Comparison of ENCODE assay signal across 15 cellular contexts in genomic region chr6:49980898-49981297, GRCh38. TPM values are rescaled to one million over a fixed set of nuclear protein-coding genes. Genes with fewer than 3 reads are reported as not detected.
DNase-seq lines count a peak whose midpoint lies in the region; ATAC-seq, FAIRE-seq and TF ChIP-seq lines count a peak whose summit lies in the region.
"Had no signal": no experiment of that assay in that cellular context is flagged by ENCODE, and none has a peak within 500 bp of the region (broad histone marks: within the 10 kb centered on the region; RNA-seq: fewer than 3 reads in every experiment).

No MANE protein-coding gene starts in this region.

- H4K20me1 ChIP-seq in OCI-LY7 (ENCODE audit: insufficient read depth, low read length): no peaks in the 10 kb centered on the region

- ATAC-seq in GM18498 (IDR thresholded peaks at IDR 0.05; ENCODE audit: unreplicated experiment): peak; percentile 50
- ATAC-seq in GM21528 (IDR thresholded peaks at IDR 0.05; ENCODE audit: low FRiP score, unreplicated experiment): peak; percentile 48
- peak; percentile 69 for ATAC-seq in HG03442 (IDR thresholded peaks at IDR 0.05; ENCODE audit: unreplicated experiment)
- no peak for ATAC-seq in pancreas
- ATAC-seq in T-cell (replicated peaks in 1 of 4): no peak
- ATAC-seq: gastrocnemius medialis had no signal

- H3K9me2 ChIP-seq in OCI-LY7 (ENCODE audit: insufficient read depth, low read length): no peaks in the 10 kb centered on the region

- H3K27me3 ChIP-seq in pancreas: peaks cover 0 to 13% (median 6%) of the 10 kb centered on the region in 4 donors
- H3K27me3 ChIP-seq: gastrocnemius medialis, vagina had no signal

- DNase-seq in epithelial cell of esophagus (ENCODE audit: low read depth) (peak; percentile 43), pancreas (no peak), T-cell (no peak), midbrain (lab: John Stamatoyannopoulos, UW) (no peak), OCI-LY7 (ENCODE audit: low spot score) (no peak)
- DNase-seq: activated T-cell treated with anti-CD3 and anti-CD28 coated beads, Interleukin-2, amount 50 U/mL, for 48 hours; gastrocnemius medialis; NCI-H524; retina had no signal

- H3K9me3 Mint-ChIP-seq in T-cell: peaks cover 0 to 11% (median 6%) of the 10 kb centered on the region in 3 donors

- no peak overlapping the region for H3K27ac Mint-ChIP-seq in T-cell
- H3K27ac Mint-ChIP-seq: memory B cell had no signal

- H3K27ac ChIP-seq in pancreas: no peak overlapping the region
- no peak overlapping the region for H3K27ac ChIP-seq in OCI-LY7 (ENCODE audit: low read depth, low read length, poor library complexity, severe bottlenecking)
- H3K27ac ChIP-seq: gastrocnemius medialis, vagina had no signal

- peaks cover 0 to 5% (median 4%) of the 10 kb centered on the region in 3 donors for H3K4me1 Mint-ChIP-seq in T-cell
- H3K4me1 Mint-ChIP-seq: memory B cell had no signal

- H3K27me3 Mint-ChIP-seq in T-cell: no peaks in the 10 kb centered on the region
- H3K27me3 Mint-ChIP-seq: memory B cell had no signal

- H3K4me2 ChIP-seq in OCI-LY7 (ENCODE audit: low read length): no peak overlapping the region

- POLR2A ChIA-PET in T-cell (lab: Charles Lee): no interaction called here
- POLR2A ChIA-PET in OCI-LY7 (lab: Charles Lee): interaction anchor here (0.7 kb wide), 1 partner anchor 15 kb away, joined by 3 read pairs; no protein-coding TSS in a partner anchor

- intact Hi-C loops in pancreas (cut with DNase I) (no loop called here), OCI-LY7 (cut with micrococcal nuclease; ENCODE audit: unreplicated experiment) (no loop called here)

- H3K4me3 Mint-ChIP-seq in T-cell: no peak overlapping the region
- H3K4me3 Mint-ChIP-seq: memory B cell had no signal

- no peak for FAIRE-seq in pancreas (lab: Jason Lieb, UNC)

- H3K4me3 ChIP-seq in epithelial cell of esophagus (ENCODE audit: low read length): no peak overlapping the region
- H3K4me3 ChIP-seq in pancreas: no peak overlapping the region
- H3K4me3 ChIP-seq in OCI-LY7 (ENCODE audit: low read depth, low read length, poor library complexity, severe bottlenecking): no peak overlapping the region
- H3K4me3 ChIP-seq: gastrocnemius medialis, vagina had no signal

- H3K36me3 ChIP-seq in pancreas (no peaks in the 10 kb centered on the region), OCI-LY7 (ENCODE audit: insufficient read depth, low read length) (no peaks in the 10 kb centered on the region)
- H3K36me3 ChIP-seq: gastrocnemius medialis, vagina had no signal

- no peaks in the 10 kb centered on the region for H3K79me2 ChIP-seq in OCI-LY7 (ENCODE audit: insufficient read depth, low read depth, low read length)

- no peaks in the 10 kb centered on the region for H3K36me3 Mint-ChIP-seq in T-cell
- H3K36me3 Mint-ChIP-seq: memory B cell had no signal

- no TSS peak for BruUV-seq in OCI-LY7 (replicated peaks; lab: Mats Ljungman, UMichigan)

- TF ChIP-seq CTCF in epithelial cell of esophagus (IDR thresholded peaks at IDR 0.05; ENCODE audit: insufficient read depth, low read depth, low read length, missing control alignments) (no peak), pancreas (IDR thresholded peaks at IDR 0.05) (no peak), OCI-LY7 (conservative IDR thresholded peaks at IDR 0.05; ENCODE audit: low read length) (no peak)

- no peak overlapping the region for H2AFZ ChIP-seq in OCI-LY7 (ENCODE audit: low read length)

- CTCF ChIA-PET in T-cell (lab: Charles Lee): no interaction called here
- CTCF ChIA-PET in OCI-LY7 (lab: Charles Lee; ENCODE audit: unreplicated experiment): no interaction called here

- 52 to 69% methylated on average over 1 of the region's 1 CpG for WGBS in pancreas, 2 donors

- H3K9me3 ChIP-seq in pancreas: no peaks in the 10 kb centered on the region
- no peaks in the 10 kb centered on the region for H3K9me3 ChIP-seq in OCI-LY7 (ENCODE audit: low read length)
- H3K9me3 ChIP-seq: gastrocnemius medialis, vagina had no signal

- H3K4me1 ChIP-seq in pancreas (no peaks in the 10 kb centered on the region), OCI-LY7 (ENCODE audit: insufficient read depth, low read length, poor library complexity, severe bottlenecking) (no peaks in the 10 kb centered on the region)
- H3K4me1 ChIP-seq: gastrocnemius medialis, vagina had no signal

RNA-seq across cellular contexts. Expression of gene DEFB113, which starts 11.5 kb away (rescaled TPM):
- total RNA-seq in pancreas (not detected), T-cell (not detected), OCI-LY7 (2022) (not detected in 2 replicates)
- not detected for polyA plus RNA-seq in pancreas
- not detected in 2 replicates for total RNA-seq in OCI-LY7 (2014; rRNA removed; shearing (Covaris generic))
- total RNA-seq: cardiac septum, gastrocnemius medialis, vagina had no signal

RNA-seq across cellular contexts. Expression of gene DEFB114, which starts 16.9 kb away (rescaled TPM):
- total RNA-seq in pancreas (not detected), T-cell (not detected), OCI-LY7 (2022) (not detected in 2 replicates)
- polyA plus RNA-seq in pancreas: not detected
- not detected in 2 replicates for total RNA-seq in OCI-LY7 (2014; rRNA removed; shearing (Covaris generic))
- total RNA-seq: cardiac septum, gastrocnemius medialis, vagina had no signal

RNA-seq across cellular contexts. Expression of gene DEFB110, which starts 40.9 kb away (rescaled TPM):
- not detected for total RNA-seq in pancreas
- polyA plus RNA-seq in pancreas: not detected
- total RNA-seq in T-cell: not detected
- total RNA-seq in OCI-LY7 (2014; rRNA removed; shearing (Covaris generic)): not detected in 2 replicates
- total RNA-seq in OCI-LY7 (2022): not detected in 2 replicates
- total RNA-seq: cardiac septum, gastrocnemius medialis, vagina had no signal

Comparison
In these comparisons a context has a peak if more than half of its experiments do, and no peak if none do; other contexts are left out.
1. ATAC-seq: peak in GM18498 (single experiment), GM21528 (single experiment) and HG03442 (single experiment); none in pancreas (0 of 4) and T-cell (0 of 4).